ENCODE assay signal across 16 cellular contexts in genomic region chr6:156919370-156919769, GRCh38.
"Had no signal": no experiment of that assay in that cellular context is flagged by ENCODE, and none has a peak within 500 bp of the region (broad histone marks: within the 10 kb centered on the region; RNA-seq: fewer than 3 reads in every experiment).

No MANE protein-coding gene starts in this region.

- H3K27ac Mint-ChIP-seq: activated T-helper 1 cell treated with anti-CD3 and anti-CD28 coated beads, Interleukin-12 subunit alpha, Interleukin-12 subunit beta, Interleukin-2, Interleukin-4 antibody, amounts not matched to agents 30 ng/mL and 10 ng/mL and 1 ng/mL, durations not matched to agents 14 hours and 24 hours and 36 hours had no signal

- H3K4me3 Mint-ChIP-seq: activated T-helper 1 cell treated with anti-CD3 and anti-CD28 coated beads, Interleukin-12 subunit alpha, Interleukin-12 subunit beta, Interleukin-2, Interleukin-4 antibody, amounts not matched to agents 30 ng/mL and 10 ng/mL and 1 ng/mL, durations not matched to agents 14 hours and 24 hours and 36 hours had no signal

- ATAC-seq: activated CD4-positive, CD25-positive, alpha-beta regulatory T cell treated with anti-CD3 and anti-CD28 coated beads, Interleukin-2, amount 50 U/mL, for 24 hours; esophagus mucosa; upper lobe of right lung had no signal

- DNase-seq: activated CD4-positive, alpha-beta T cell treated with anti-CD3 and anti-CD28 coated beads, Interleukin-2, amount 50 U/mL, for 1 hour; activated naive CD4-positive, alpha-beta T cell; hypothalamus; kidney; mesendoderm; occipital lobe; right cardiac atrium; spleen; stomach; testis; upper lobe of right lung had no signal

- H3K9me3 ChIP-seq: prostate gland, spleen, stomach, testis, upper lobe of right lung had no signal

- H3K36me3 ChIP-seq: prostate gland, spleen, stomach, upper lobe of right lung had no signal

- H3K4me1 ChIP-seq: prostate gland, upper lobe of right lung had no signal

- H3K27ac ChIP-seq: prostate gland, stomach, testis, upper lobe of right lung had no signal

- H3K4me3 ChIP-seq: prostate gland, spleen, stomach, testis, upper lobe of right lung had no signal

- H3K9me3 Mint-ChIP-seq: activated T-helper 1 cell treated with anti-CD3 and anti-CD28 coated beads, Interleukin-12 subunit alpha, Interleukin-12 subunit beta, Interleukin-2, Interleukin-4 antibody, amounts not matched to agents 30 ng/mL and 10 ng/mL and 1 ng/mL, durations not matched to agents 14 hours and 24 hours and 36 hours; nephron progenitor cell had no signal

- H3K27me3 ChIP-seq: spleen, stomach, testis, upper lobe of right lung had no signal
